ENCODE assay signal across 1 cellular context in genomic region chr13:60396783-60397692, GRCh38.
A peak's percentile ranks its signal among the peaks of the same experiment; 100 is the strongest.
TF ChIP-seq lines count a peak whose summit lies in the region.

Gene TDRD3, plus strand, starts transcription at chr13:60397220. Its CDS starts 145 bp downstream, at chr13:60397365.

TF ChIP-seq in K562, 482 proteins besides CTCF, POLR2A, EP300 and RAD21 (continued from another document and continues in another):
- TF ChIP-seq HBP1 (CRISPR knock-in tag; IDR thresholded peaks at IDR 0.05), result no peak
- TF ChIP-seq ZBTB17 (CRISPR knock-in tag; IDR thresholded peaks at IDR 0.05), result no peak
- no peak for TF ChIP-seq HMBOX1 (IDR thresholded peaks at IDR 0.05)
- TF ChIP-seq ZFPM2 (CRISPR knock-in tag; IDR thresholded peaks at IDR 0.05), result no peak
- no peak for TF ChIP-seq ERF (CRISPR knock-in tag; IDR thresholded peaks at IDR 0.05)
- TF ChIP-seq SPI1 (IDR thresholded peaks at IDR 0.05; ENCODE audit: borderline replicate concordance, low read depth, low read length), result no peak
- peak; percentile 64 for TF ChIP-seq MYC (IDR thresholded peaks at IDR 0.05; ENCODE audit: low read depth, low read length)
- 0 out of 2 replicates have a peak, but pooled peaks have one; percentile 53 for TF ChIP-seq MYC (CRISPR knock-in tag; IDR thresholded peaks at IDR 0.05; ENCODE audit: borderline replicate concordance, low read depth)
- no peak for TF ChIP-seq NR4A1 (CRISPR knock-in tag; IDR thresholded peaks at IDR 0.05)
- TF ChIP-seq NR4A1 (tag; IDR thresholded peaks at IDR 0.05), result no peak
- no peak; the same call in 1 of the 2 replicates for TF ChIP-seq GABPA (tag; conservative IDR thresholded peaks at IDR 0.05; ENCODE audit: low read depth)
- no peak for TF ChIP-seq DDX20 (tag; IDR thresholded peaks at IDR 0.05; ENCODE audit: low read depth)
- TF ChIP-seq MAFG (tag; conservative IDR thresholded peaks at IDR 0.05), result no peak
- peak; percentile 9; the same call in 1 of the 2 replicates for TF ChIP-seq ZNF766 (CRISPR knock-in tag; conservative IDR thresholded peaks at IDR 0.05)
- TF ChIP-seq BRCA1 (IDR thresholded peaks at IDR 0.05), result no peak
- no peak for TF ChIP-seq BRCA1 (CRISPR knock-in tag; IDR thresholded peaks at IDR 0.05)
- no peak for TF ChIP-seq ZNF444 (CRISPR knock-in tag; IDR thresholded peaks at IDR 0.05)
- TF ChIP-seq NR2C1 (IDR thresholded peaks at IDR 0.05), result peak; percentile 28; the same call in 1 of the 2 replicates
- TF ChIP-seq NR2C1 (tag; IDR thresholded peaks at IDR 0.05), result 0 out of 2 replicates have a peak, but pooled peaks have one; percentile 13
- no peak for TF ChIP-seq CBX5 (IDR thresholded peaks at IDR 0.05; ENCODE audit: borderline replicate concordance, low read depth)
- TF ChIP-seq IFI16 (CRISPR knock-in tag; IDR thresholded peaks at IDR 0.05), result no peak
- TF ChIP-seq ADNP (tag; IDR thresholded peaks at IDR 0.05), result no peak
- TF ChIP-seq UBTF (IDR thresholded peaks at IDR 0.05; ENCODE audit: borderline replicate concordance in 1 of 2, low read depth in 2 of 2, low read length in 2 of 2), result peak; percentile 49 to 80; a peak in 2 of 4 replicates
- TF ChIP-seq PBX2 (CRISPR knock-in tag; IDR thresholded peaks at IDR 0.05; ENCODE audit: low read depth), result no peak
- no peak for TF ChIP-seq PBX2 (tag; conservative IDR thresholded peaks at IDR 0.05; ENCODE audit: low read depth)
- peak; percentile 63 for TF ChIP-seq VEZF1 (CRISPR knock-in tag; IDR thresholded peaks at IDR 0.05)
- no peak for TF ChIP-seq U2AF1 (optimal IDR thresholded peaks at IDR 0.05; ENCODE audit: low read depth, low read length)
- TF ChIP-seq ZNF57 (CRISPR knock-in tag; IDR thresholded peaks at IDR 0.05), result no peak
- TF ChIP-seq GTF2B (IDR thresholded peaks at IDR 0.05; ENCODE audit: extremely low read depth, insufficient read length), result no peak
- no peak for TF ChIP-seq SAP30 (IDR thresholded peaks at IDR 0.05; ENCODE audit: borderline replicate concordance, insufficient read depth, low read depth, low read length, poor library complexity, severe bottlenecking)
- TF ChIP-seq ZNF778 (CRISPR knock-in tag; IDR thresholded peaks at IDR 0.05), result no peak
- TF ChIP-seq E2F4 (CRISPR knock-in tag; IDR thresholded peaks at IDR 0.05; ENCODE audit: low read depth), result no peak
- TF ChIP-seq ZNF274 (IDR thresholded peaks at IDR 0.05; ENCODE audit: borderline replicate concordance, low read depth, low read length), result no peak
- no peak for TF ChIP-seq ZNF408 (CRISPR knock-in tag; IDR thresholded peaks at IDR 0.05; ENCODE audit: low read depth)
- no peak for TF ChIP-seq ZNF143 (CRISPR knock-in tag; IDR thresholded peaks at IDR 0.05)
- no peak for TF ChIP-seq MIER1 (IDR thresholded peaks at IDR 0.05; ENCODE audit: low read depth)
- TF ChIP-seq ZNF318 (IDR thresholded peaks at IDR 0.05; ENCODE audit: borderline replicate concordance in 1 of 2, low read depth in 1 of 2), result no peak
- TF ChIP-seq HEY1 (CRISPR knock-in tag; IDR thresholded peaks at IDR 0.05; ENCODE audit: borderline replicate concordance), result no peak
- no peak for TF ChIP-seq GMEB1 (CRISPR knock-in tag; IDR thresholded peaks at IDR 0.05)
- no peak for TF ChIP-seq SIRT6 (IDR thresholded peaks at IDR 0.05; ENCODE audit: low read depth, low read length)
- TF ChIP-seq TGIF2 (CRISPR knock-in tag; IDR thresholded peaks at IDR 0.05), result no peak
- no peak for TF ChIP-seq CBX3 (IDR thresholded peaks at IDR 0.05; ENCODE audit: borderline replicate concordance in 1 of 2, low read length in 2 of 2)
- TF ChIP-seq RHOXF2B (CRISPR knock-in tag; conservative IDR thresholded peaks at IDR 0.05), result no peak
